1 cellular context compared by ENCODE assay signal in genomic region chr1:11279152-11279551, GRCh38.
TF ChIP-seq lines count a peak whose summit lies in the region.

No MANE protein-coding gene starts in this region.

TF ChIP-seq in HEK293, 187 proteins besides CTCF, POLR2A, EP300 and RAD21 (continued from another document):
- TF ChIP-seq, protein P1, sequence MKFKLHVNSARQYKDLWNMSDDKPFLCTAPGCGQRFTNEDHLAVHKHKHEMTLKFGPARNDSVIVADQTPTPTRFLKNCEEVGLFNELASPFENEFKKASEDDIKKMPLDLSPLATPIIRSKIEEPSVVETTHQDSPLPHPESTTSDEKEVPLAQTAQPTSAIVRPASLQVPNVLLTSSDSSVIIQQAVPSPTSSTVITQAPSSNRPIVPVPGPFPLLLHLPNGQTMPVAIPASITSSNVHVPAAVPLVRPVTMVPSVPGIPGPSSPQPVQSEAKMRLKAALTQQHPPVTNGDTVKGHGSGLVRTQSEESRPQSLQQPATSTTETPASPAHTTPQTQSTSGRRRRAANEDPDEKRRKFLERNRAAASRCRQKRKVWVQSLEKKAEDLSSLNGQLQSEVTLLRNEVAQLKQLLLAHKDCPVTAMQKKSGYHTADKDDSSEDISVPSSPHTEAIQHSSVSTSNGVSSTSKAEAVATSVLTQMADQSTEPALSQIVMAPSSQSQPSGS (tag by site-specific recombination; IDR thresholded peaks at IDR 0.05; ENCODE audit: low read depth) = peak; percentile 53; the same call in 1 of the 2 replicates
- TF ChIP-seq, protein P2, sequence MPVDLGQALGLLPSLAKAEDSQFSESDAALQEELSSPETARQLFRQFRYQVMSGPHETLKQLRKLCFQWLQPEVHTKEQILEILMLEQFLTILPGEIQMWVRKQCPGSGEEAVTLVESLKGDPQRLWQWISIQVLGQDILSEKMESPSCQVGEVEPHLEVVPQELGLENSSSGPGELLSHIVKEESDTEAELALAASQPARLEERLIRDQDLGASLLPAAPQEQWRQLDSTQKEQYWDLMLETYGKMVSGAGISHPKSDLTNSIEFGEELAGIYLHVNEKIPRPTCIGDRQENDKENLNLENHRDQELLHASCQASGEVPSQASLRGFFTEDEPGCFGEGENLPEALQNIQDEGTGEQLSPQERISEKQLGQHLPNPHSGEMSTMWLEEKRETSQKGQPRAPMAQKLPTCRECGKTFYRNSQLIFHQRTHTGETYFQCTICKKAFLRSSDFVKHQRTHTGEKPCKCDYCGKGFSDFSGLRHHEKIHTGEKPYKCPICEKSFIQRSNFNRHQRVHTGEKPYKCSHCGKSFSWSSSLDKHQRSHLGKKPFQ (tag by site-specific recombination; IDR thresholded peaks at IDR 0.05) = peak; percentile 30; the same call in 1 of the 2 replicates
- no peak for TF ChIP-seq ZNF626 (tag by site-specific recombination; IDR thresholded peaks at IDR 0.05)
